8 cellular contexts compared by ENCODE assay signal in genomic region chr18:79246309-79247108, GRCh38.
DNase-seq lines count a peak whose midpoint lies in the region; ATAC-seq, FAIRE-seq and TF ChIP-seq lines count a peak whose summit lies in the region.

No MANE protein-coding gene starts in this region.

- H3K36me3 ChIP-seq in BJ (ENCODE audit: control insufficient read depth, insufficient read depth, low read length): no peaks in the 10 kb centered on the region

- H3K4me3 ChIP-seq in BJ (ENCODE audit: low read depth, low read length): no peak overlapping the region

- peak overlapping the region; percentile 52 for H3K4me3 Mint-ChIP-seq in activated CD8-positive, alpha-beta T cell treated with anti-CD3 and anti-CD28 coated beads for 36 hours
- peak overlapping the region; percentile 82 for H3K4me3 Mint-ChIP-seq in memory B cell

- no peaks in the 10 kb centered on the region for H3K27me3 Mint-ChIP-seq in activated CD8-positive, alpha-beta T cell treated with anti-CD3 and anti-CD28 coated beads for 36 hours
- no peaks in the 10 kb centered on the region for H3K27me3 Mint-ChIP-seq in memory B cell

- H3K27ac Mint-ChIP-seq in activated CD8-positive, alpha-beta T cell treated with anti-CD3 and anti-CD28 coated beads for 36 hours: peak overlapping the region; percentile 71
- peak overlapping the region; percentile 94 for H3K27ac Mint-ChIP-seq in memory B cell

- DNase-seq in BJ (ENCODE audit: low read depth): peak; percentile 8
- DNase-seq in GM19239 (ENCODE audit: insufficient read length, low spot score): peak; percentile 67
- peak; percentile 90 for DNase-seq in NCI-H748 (lab: John Stamatoyannopoulos, UW; ENCODE audit: unreplicated experiment)
- DNase-seq in activated CD8-positive, alpha-beta T cell treated with anti-CD3 and anti-CD28 coated beads for 36 hours: peak; percentile 82
- peak; percentile 46 for DNase-seq in effector CD4-positive, alpha-beta T cell
- peak; percentile 64 to 71 for DNase-seq in memory B cell (ENCODE audit: low spot score in 2 of 2)
- DNase-seq in stimulated activated CD8-positive, alpha-beta memory T cell treated with anti-CD3 and anti-CD28 coated beads, Interleukin-15, amount 100 ng/mL, for 48 hours (ENCODE audit: low read depth in 2 of 2): peak; percentile 67 to 77

- H3K36me3 Mint-ChIP-seq in activated CD8-positive, alpha-beta T cell treated with anti-CD3 and anti-CD28 coated beads for 36 hours (ENCODE audit: low read depth): no peaks in the 10 kb centered on the region
- H3K36me3 Mint-ChIP-seq in memory B cell: no peaks in the 10 kb centered on the region

- CTCF ChIA-PET in BJ (lab: Yijun Ruan, JAX): no interaction called here
- CTCF ChIA-PET in activated CD8-positive, alpha-beta T cell treated with anti-CD3 and anti-CD28 coated beads for 36 hours (lab: Charles Lee): no interaction called here

- H3K27me3 ChIP-seq in BJ (ENCODE audit: control insufficient read depth, insufficient read depth, low read length): no peaks in the 10 kb centered on the region

- peaks cover 12% of the 10 kb centered on the region for H3K4me1 Mint-ChIP-seq in activated CD8-positive, alpha-beta T cell treated with anti-CD3 and anti-CD28 coated beads for 36 hours (ENCODE audit: low read depth)
- peaks cover 12% of the 10 kb centered on the region for H3K4me1 Mint-ChIP-seq in memory B cell

- H3K9me3 Mint-ChIP-seq in activated CD8-positive, alpha-beta T cell treated with anti-CD3 and anti-CD28 coated beads for 36 hours: no peaks in the 10 kb centered on the region
- no peaks in the 10 kb centered on the region for H3K9me3 Mint-ChIP-seq in memory B cell

- peak; percentile 78 for TF ChIP-seq CTCF in BJ (IDR thresholded peaks at IDR 0.05; ENCODE audit: insufficient read depth, low read depth, low read length)
- TF ChIP-seq CTCF in activated CD8-positive, alpha-beta T cell treated with anti-CD3 and anti-CD28 coated beads for 36 hours (IDR thresholded peaks at IDR 0.05): peak; percentile 96

- intact Hi-C loops in activated CD8-positive, alpha-beta T cell treated with anti-CD3 and anti-CD28 coated beads for 36 hours (cut with micrococcal nuclease): loop anchor here (10.0 kb wide), 1 partner anchor 182 kb away; the partner anchor contains the start of gene ATP9B

- peak; percentile 99 for ATAC-seq in HG03342 (IDR thresholded peaks at IDR 0.05; ENCODE audit: unreplicated experiment)
- ATAC-seq in activated CD8-positive, alpha-beta T cell treated with anti-CD3 and anti-CD28 coated beads for 36 hours: peak; percentile 99
- peak; percentile 85 for ATAC-seq in memory B cell (ENCODE audit: low read depth)

- FAIRE-seq in GM19239 (lab: Jason Lieb, UNC): peak; percentile 81

- POLR2A ChIA-PET in BJ (lab: Charles Lee): no interaction called here
- POLR2A ChIA-PET in activated CD8-positive, alpha-beta T cell treated with anti-CD3 and anti-CD28 coated beads for 36 hours (lab: Charles Lee): no interaction called here

Comparison
In these comparisons a context has a peak if more than half of its experiments do, and no peak if none do; other contexts are left out.
1. DNase-seq: peak in every context shown above with its lines; median percentile 90 in NCI-H748; 82 in activated CD8-positive, alpha-beta T cell treated with anti-CD3 and anti-CD28 coated beads for 36 hours; 72 in stimulated activated CD8-positive, alpha-beta memory T cell treated with anti-CD3 and anti-CD28 coated beads, Interleukin-15, amount 100 ng/mL, for 48 hours; 68 in memory B cell; 67 in GM19239; 46 in effector CD4-positive, alpha-beta T cell; 8 in BJ.